ENCODE assay signal across 1 cellular context in genomic region chr15:70825841-70826240, GRCh38.
TF ChIP-seq lines count a peak whose summit lies in the region.

No MANE protein-coding gene starts in this region.

TF ChIP-seq in IMR-90, 13 proteins besides CTCF, POLR2A, EP300 and RAD21 (continued from another document):
- TF ChIP-seq MXI1 (IDR thresholded peaks at IDR 0.05; ENCODE audit: borderline replicate concordance, low read depth, low read length) (no peak), SMC3 (IDR thresholded peaks at IDR 0.05; ENCODE audit: low read depth, low read length) (no peak), CHD1 (IDR thresholded peaks at IDR 0.05; ENCODE audit: low read depth, low read length) (no peak), BHLHE40 (IDR thresholded peaks at IDR 0.05; ENCODE audit: low read depth, low read length) (no peak), CEBPB (IDR thresholded peaks at IDR 0.05; ENCODE audit: low read depth, low read length) (no peak), RFX5 (IDR thresholded peaks at IDR 0.05; ENCODE audit: low read depth, low read length) (no peak), USF2 (IDR thresholded peaks at IDR 0.05; ENCODE audit: low read depth, low read length) (no peak), NFE2L2 (IDR thresholded peaks at IDR 0.05; ENCODE audit: low read depth, low read length) (no peak), MAFK (IDR thresholded peaks at IDR 0.05; ENCODE audit: low read depth, low read length) (no peak)
